In genomic region chr1:1115830-1116700, GRCh38 we compare ENCODE assay signal across 8 cellular contexts. TPM values are rescaled to one million over a fixed set of nuclear protein-coding genes. Genes with fewer than 3 reads are reported as not detected.
A peak's percentile ranks its signal among the peaks of the same experiment; 100 is the strongest.
DNase-seq lines count a peak whose midpoint lies in the region; ATAC-seq and TF ChIP-seq lines count a peak whose summit lies in the region.

C1orf159 (minus strand) TSS chr1:1116089; CDS start chr1:1091543, 24,546 bp downstream.

- peak; percentile 94 for ATAC-seq in GM21515 (IDR thresholded peaks at IDR 0.05; ENCODE audit: unreplicated experiment)

- no peaks in the 10 kb centered on the region for H3K27me3 Mint-ChIP-seq in Calu3 (ENCODE audit: unreplicated experiment)

- no peak within 1 kb of the TSS for H3K27ac Mint-ChIP-seq in Calu3 (ENCODE audit: unreplicated experiment)

- TF ChIP-seq CTCF in Calu3 (IDR thresholded peaks at IDR 0.05; ENCODE audit: unreplicated experiment) (no peak), OCI-LY7 (conservative IDR thresholded peaks at IDR 0.05; ENCODE audit: low read length) (no peak)

- H3K9me2 ChIP-seq in OCI-LY7 (ENCODE audit: insufficient read depth, low read length) = no peaks in the 10 kb centered on the region

- H3K9me3 ChIP-seq in OCI-LY7 (ENCODE audit: low read length) = peaks cover 7% of the 10 kb centered on the region; the same call in 1 of the 2 replicates

- no peaks in the 10 kb centered on the region for H4K20me1 ChIP-seq in OCI-LY7 (ENCODE audit: insufficient read depth, low read length)

- CTCF ChIA-PET in Calu3 (lab: Charles Lee) = interaction anchor here (0.6 to 1.0 kb wide), 3 partner anchors 42 to 56 kb away, joined by 3 to 4 read pairs (median 3); partner anchors contain the start of gene RNF223
- CTCF ChIA-PET in OCI-LY7 (lab: Charles Lee; ENCODE audit: unreplicated experiment) = interaction anchor here (0.6 kb wide), 1 partner anchor 247 kb away, joined by 3 read pairs; no protein-coding TSS in a partner anchor

- peak within 1 kb of the TSS; percentile 76 for H3K4me2 ChIP-seq in OCI-LY7 (ENCODE audit: low read length)

- peak within 1 kb of the TSS; percentile 95 for H3K4me3 ChIP-seq in OCI-LY7 (ENCODE audit: low read depth, low read length, poor library complexity, severe bottlenecking)

- peaks cover 23% of the 10 kb centered on the region for H3K36me3 ChIP-seq in OCI-LY7 (ENCODE audit: insufficient read depth, low read length)

- H3K4me1 Mint-ChIP-seq in Calu3 (ENCODE audit: low read depth, unreplicated experiment) = no peaks in the 10 kb centered on the region

- H3K79me2 ChIP-seq in OCI-LY7 (ENCODE audit: insufficient read depth, low read depth, low read length) = 0 out of 2 replicates have a peak, but pooled peaks cover 4% of the 10 kb centered on the region

- BruUV-seq in Calu3 (replicated peaks; lab: Mats Ljungman, UMichigan) (no TSS peak), OCI-LY7 (replicated peaks; lab: Mats Ljungman, UMichigan) (no TSS peak)

- H2AFZ ChIP-seq in OCI-LY7 (ENCODE audit: low read length) = peak within 1 kb of the TSS; percentile 85

- POLR2A ChIA-PET in OCI-LY7 (lab: Charles Lee) = interaction anchor here (0.5 kb wide), 1 partner anchor 145 kb away, joined by 3 read pairs; no protein-coding TSS in a partner anchor

- H3K4me3 Mint-ChIP-seq in Calu3 (ENCODE audit: low read depth, unreplicated experiment) = peak within 1 kb of the TSS; percentile 77

- H3K36me3 Mint-ChIP-seq in Calu3 (ENCODE audit: insufficient read depth, unreplicated experiment) = peaks cover 23% of the 10 kb centered on the region

- intact Hi-C loops in Calu3 (cut with micrococcal nuclease; ENCODE audit: unreplicated experiment) (loop anchor here (5.0 kb wide), 1 partner anchor 44 kb away; the partner anchor contains the start of gene RNF223), OCI-LY7 (cut with micrococcal nuclease; ENCODE audit: unreplicated experiment) (loop anchor here (1.0 to 5.0 kb wide), 4 partner anchors 83 to 191 kb away; partner anchors contain the start of genes ACAP3, B3GALT6, PUSL1 and SDF4)

- DNase-seq in Calu3 = peak; percentile 96
- DNase-seq in HuH-7 (ENCODE audit: low spot score) = peak; percentile 99
- DNase-seq in OCI-LY7 (ENCODE audit: low spot score) = peak; percentile 98
- DNase-seq in activated CD8-positive, alpha-beta memory T cell treated with anti-CD3 and anti-CD28 coated beads, Interleukin-2, amount 50 U/mL, for 48 hours = peak; percentile 99
- peak; percentile 100 for DNase-seq in epidermal melanocyte (ENCODE audit: insufficient read length, low spot score)
- DNase-seq in midbrain (lab: John Stamatoyannopoulos, UW) = peak; percentile 99
- DNase-seq in stimulated activated CD8-positive, alpha-beta memory T cell treated with anti-CD3 and anti-CD28 coated beads, Interleukin-15, amount 100 ng/mL, for 48 hours (ENCODE audit: low read depth in 2 of 2) = peak; percentile 98 to 99

- H3K4me1 ChIP-seq in OCI-LY7 (ENCODE audit: insufficient read depth, low read length, poor library complexity, severe bottlenecking) = peaks cover 5% of the 10 kb centered on the region

- H3K9me3 Mint-ChIP-seq in Calu3 (ENCODE audit: low read depth, unreplicated experiment) = peaks cover 2% of the 10 kb centered on the region

- no peak within 1 kb of the TSS for H3K27ac ChIP-seq in OCI-LY7 (ENCODE audit: low read depth, low read length, poor library complexity, severe bottlenecking)

RNA-seq across cellular contexts. Expression of gene C1orf159, which starts in this region (rescaled TPM):
- total RNA-seq in Calu3 (2022) (32.4 and 34.7 TPM in 2 replicates), OCI-LY7 (2022) (24.1 and 24.5 TPM in 2 replicates)
- total RNA-seq in OCI-LY7 (2014; rRNA removed; shearing (Covaris generic)) = 13.1 and 27.6 TPM in 2 replicates
